Comparison of ENCODE assay signal across 8 cellular contexts in genomic region chr22:41857160-41857859, GRCh38. TPM values are rescaled to one million over a fixed set of nuclear protein-coding genes. Genes with fewer than 3 reads are reported as not detected.
A peak's percentile ranks its signal among the peaks of the same experiment; 100 is the strongest.
DNase-seq lines count a peak whose midpoint lies in the region; ATAC-seq and TF ChIP-seq lines count a peak whose summit lies in the region.

No MANE protein-coding gene starts in this region.

- peaks cover 12% of the 10 kb centered on the region; the same call in 1 of the 2 replicates for H4K20me1 ChIP-seq in HCT116 (ENCODE audit: insufficient read depth)

- RAD21 ChIA-PET in HCT116 (lab: Charles Lee; ENCODE audit: low non-redundant PET in 1 of 2, low total read pairs in 2 of 2, uncharacterized antibody in 2 of 2, unreplicated experiment in 2 of 2), result interaction anchor here (1.1 to 1.4 kb wide), 2 partner anchors 160 to 168 kb away, joined by 5 to 6 read pairs; no protein-coding TSS in a partner anchor

- ATAC-seq in HCT116 (peak; percentile 92), gastrocnemius medialis (peak; percentile 85 to 94), HG02885 (IDR thresholded peaks at IDR 0.05; ENCODE audit: poor library complexity, unreplicated experiment) (no peak), GM18868 (IDR thresholded peaks at IDR 0.05; ENCODE audit: unreplicated experiment) (no peak)

- intact Hi-C loops in HCT116 (cut with micrococcal nuclease), result loop anchor here (1.0 to 2.0 kb wide), 3 partner anchors 34 to 160 kb away; no protein-coding TSS in a partner anchor
- intact Hi-C loops in gastrocnemius medialis (cut with DNase I; ENCODE audit: low total_unique reads), result loop anchor here (1.0 to 5.0 kb wide), 3 partner anchors 35 to 160 kb away; partner anchors contain the start of genes CCDC134 and MEI1

- no peaks in the 10 kb centered on the region for H3K9me2 ChIP-seq in HCT116 (ENCODE audit: insufficient read depth)

- CTCF ChIA-PET in BJ (lab: Yijun Ruan, JAX) (interaction anchor here (0.7 to 4.0 kb wide), 14 partner anchors 10 to 160 kb away, joined by 3 to 13 read pairs (median 3); partner anchors contain the start of gene SREBF2), HCT116 (lab: Charles Lee) (interaction anchor here (0.7 to 3.8 kb wide), 10 partner anchors 8 to 191 kb away, joined by 3 to 26 read pairs (median 4); partner anchors contain the start of genes MEI1 and SREBF2)

- peak; percentile 66 for TF ChIP-seq CTCF in BJ (IDR thresholded peaks at IDR 0.05; ENCODE audit: insufficient read depth, low read depth, low read length)
- peak; percentile 64 to 86 (median 76); a peak in 5 of 6 replicates for TF ChIP-seq CTCF in HCT116 (IDR thresholded peaks at IDR 0.05 in 2 of 3, conservative IDR thresholded peaks at IDR 0.05 in 1 of 3; ENCODE audit: borderline replicate concordance in 1 of 3, insufficient read depth in 1 of 3, low read depth in 2 of 3, low read length in 2 of 3)
- TF ChIP-seq CTCF in gastrocnemius medialis (IDR thresholded peaks at IDR 0.05 in 4 of 5, conservative IDR thresholded peaks at IDR 0.05 in 1 of 5), result peak; percentile 43 to 67 (median 61)

- BruUV-seq in HCT116 (replicated peaks; lab: Mats Ljungman, UMichigan), result no TSS peak

- TF ChIP-seq POLR2A in HCT116 (IDR thresholded peaks at IDR 0.05; ENCODE audit: borderline replicate concordance, extremely low read depth, insufficient read depth, insufficient read length) (no peak), gastrocnemius medialis (IDR thresholded peaks at IDR 0.05) (no peak)

- POLR2A ChIA-PET in BJ (lab: Charles Lee) (no interaction called here), HCT116 (lab: Charles Lee) (interaction anchor here (1.9 kb wide), 1 partner anchor 24 kb away, joined by 4 read pairs; the partner anchor contains the start of gene SREBF2)

- no peak overlapping the region for H2AFZ ChIP-seq in HCT116 (ENCODE audit: low read depth, low read length, poor library complexity, severe bottlenecking)

- H3K27me3 ChIP-seq in BJ (ENCODE audit: control insufficient read depth, insufficient read depth, low read length) (no peaks in the 10 kb centered on the region), HCT116 (ENCODE audit: insufficient read depth, low read length) (no peaks in the 10 kb centered on the region), SJCRH30 (no peaks in the 10 kb centered on the region), gastrocnemius medialis (no peaks in the 10 kb centered on the region)

- DNase-seq in BJ (ENCODE audit: low read depth), result no peak
- DNase-seq in HCT116 (ENCODE audit: low read depth, low spot score), result peak; percentile 65
- DNase-seq in SJCRH30, result peak; percentile 61 to 73
- DNase-seq in activated gamma-delta T cell treated with anti-CD3 and anti-CD28 coated beads, Interleukin-2, amount 50 U/mL, for 16 hours (ENCODE audit: low read depth), result peak; percentile 76
- DNase-seq in glomerular endothelial cell (ENCODE audit: extremely low read depth, low read depth, low spot score), result peak; percentile 34
- DNase-seq in gastrocnemius medialis, result peak in 1 of 2 donors; percentile 63

- TF ChIP-seq RAD21 in HCT116 (IDR thresholded peaks at IDR 0.05; ENCODE audit: low read depth), result peak; percentile 65

- peak overlapping the region; percentile 53 for H3K27ac ChIP-seq in HCT116 (ENCODE audit: low read depth, low read length)
- H3K27ac ChIP-seq in SJCRH30, result no peak overlapping the region
- peak overlapping the region in 3 of 4 donors; percentile 6 to 21 (median 8) for H3K27ac ChIP-seq in gastrocnemius medialis

- H3K4me1 ChIP-seq in HCT116 (ENCODE audit: control insufficient read depth in 1 of 2, insufficient read depth in 2 of 2, low read length in 2 of 2) (peaks cover 36 to 42% of the 10 kb centered on the region in 2 experiments), SJCRH30 (peaks cover 3% of the 10 kb centered on the region; the same call in 1 of the 2 replicates), gastrocnemius medialis (peaks cover 20% of the 10 kb centered on the region in 2 donors)

- no peaks in the 10 kb centered on the region for H3K36me3 ChIP-seq in BJ (ENCODE audit: control insufficient read depth, insufficient read depth, low read length)
- no peaks in the 10 kb centered on the region for H3K36me3 ChIP-seq in HCT116 (ENCODE audit: control insufficient read depth in 1 of 2, insufficient read depth in 2 of 2, low read length in 2 of 2)
- no peaks in the 10 kb centered on the region for H3K36me3 ChIP-seq in SJCRH30
- no peaks in the 10 kb centered on the region for H3K36me3 ChIP-seq in gastrocnemius medialis

- H3K9me3 ChIP-seq in HCT116 (ENCODE audit: control insufficient read depth in 1 of 2, insufficient read depth in 1 of 2, low read depth in 1 of 2, low read length in 2 of 2), result no peaks in the 10 kb centered on the region
- H3K9me3 ChIP-seq in SJCRH30 (replicated peaks), result no peaks in the 10 kb centered on the region
- H3K9me3 ChIP-seq in gastrocnemius medialis, result no peaks in the 10 kb centered on the region

- H3K4me3 ChIP-seq in BJ (ENCODE audit: low read depth, low read length) (no peak overlapping the region), HCT116 (replicated peaks in 1 of 2; ENCODE audit: low read depth in 1 of 2, low read length in 2 of 2) (no peak overlapping the region), SJCRH30 (no peak overlapping the region), gastrocnemius medialis (no peak overlapping the region)

- H3K4me2 ChIP-seq in HCT116 (ENCODE audit: low read length), result peak overlapping the region; percentile 30

- in situ Hi-C loops in gastrocnemius medialis (cut with MboI; ENCODE audit: low sequenced_read_pairs in 4 of 4), result no loop called here

- peaks cover 82% of the 10 kb centered on the region for H3K79me2 ChIP-seq in HCT116 (ENCODE audit: insufficient read depth, low read length)

- no peak overlapping the region for H3K9ac ChIP-seq in HCT116 (ENCODE audit: low read length)

TF ChIP-seq in HCT116, 20 proteins besides CTCF, POLR2A, EP300 and RAD21:
- no peak for TF ChIP-seq SP1 (IDR thresholded peaks at IDR 0.05; ENCODE audit: low read depth)
- TF ChIP-seq MAX (IDR thresholded peaks at IDR 0.05), result 0 out of 2 replicates have a peak, but pooled peaks have one; percentile 36
- TF ChIP-seq CEBPB (IDR thresholded peaks at IDR 0.05; ENCODE audit: low read depth), result 0 out of 2 replicates have a peak, but pooled peaks have one; percentile 18

RNA-seq across cellular contexts. Expression of gene SREBF2, which starts 24.4 kb away (rescaled TPM):
- 20.3 and 26.2 TPM in 2 replicates for polyA plus RNA-seq in BJ (2011; rRNA removed)
- 34.0 and 37.8 TPM in 2 replicates for polyA minus RNA-seq in BJ (2011; rRNA and poly(A)+ RNA removed)
- total RNA-seq in HCT116 (2021; ENCODE audit: unreplicated experiment), result 129 TPM
- polyA plus RNA-seq in HCT116 (2012), result 127 and 133 TPM in 2 replicates
- 100 and 103 TPM in 2 replicates for total RNA-seq in SJCRH30 (2014; rRNA removed; shearing (Covaris generic))
- 78.9 and 100 TPM in 2 replicates for total RNA-seq in glomerular endothelial cell
- 10 to 100 TPM; 25.1 to 40.9 (median 36.1) TPM for total RNA-seq in gastrocnemius medialis

RNA-seq across cellular contexts. Expression of gene CCDC134, which starts 56.8 kb away (rescaled TPM):
- polyA plus RNA-seq in BJ (2011; rRNA removed), result 4.1 and 6.0 TPM in 2 replicates
- polyA minus RNA-seq in BJ (2011; rRNA and poly(A)+ RNA removed), result 6.9 and 18.2 TPM in 2 replicates
- total RNA-seq in HCT116 (2021; ENCODE audit: unreplicated experiment) (15.8 TPM), glomerular endothelial cell (4.6 and 5.2 TPM in 2 replicates), gastrocnemius medialis (1 to 10 TPM; 3.3 to 7.7 (median 6.0) TPM)
- 5.0 and 5.7 TPM in 2 replicates for polyA plus RNA-seq in HCT116 (2012)
- total RNA-seq in SJCRH30 (2014; rRNA removed; shearing (Covaris generic)), result 19.8 and 21.2 TPM in 2 replicates

RNA-seq across cellular contexts. Expression of gene SHISA8, which starts 57.6 kb away (rescaled TPM):
- not detected in 2 replicates for polyA plus RNA-seq in BJ (2011; rRNA removed)
- polyA minus RNA-seq in BJ (2011; rRNA and poly(A)+ RNA removed), result not detected in 2 replicates
- total RNA-seq in HCT116 (2021; ENCODE audit: unreplicated experiment), result 13.9 TPM
- polyA plus RNA-seq in HCT116 (2012), result 4.5 and 6.2 TPM in 2 replicates
- total RNA-seq in SJCRH30 (2014; rRNA removed; shearing (Covaris generic)), result not detected in 2 replicates
- total RNA-seq in glomerular endothelial cell, result not detected in 2 replicates
- total RNA-seq in gastrocnemius medialis, result not detected

Comparison
In these comparisons a context has a peak if more than half of its experiments do, and no peak if none do; other contexts are left out.
1. ATAC-seq: peak in HCT116 (single experiment) and gastrocnemius medialis (2 of 2); none in HG02885 (single experiment) and GM18868 (single experiment).
2. RNA of gene SHISA8, which starts 57.6 kb away (total RNA-seq): 13.9 TPM in HCT116 (single experiment); not detected in SJCRH30, not detected in glomerular endothelial cell and not detected in gastrocnemius medialis; every median in the first group is over 10 times any median in the second.
3. Peak in every context shown above with its lines, with median percentiles within 50 percentile points of each other: CTCF ChIP-seq.